Comparison of ENCODE assay signal across 11 cellular contexts in genomic region chr10:62095341-62096071, GRCh38.
DNase-seq lines count a peak whose midpoint lies in the region; ATAC-seq, FAIRE-seq and TF ChIP-seq lines count a peak whose summit lies in the region.
"Had no signal": no experiment of that assay in that cellular context is flagged by ENCODE, and none has a peak within 500 bp of the region (broad histone marks: within the 10 kb centered on the region; RNA-seq: fewer than 3 reads in every experiment).

No MANE protein-coding gene starts in this region.

- peak overlapping the region in 2 of 3 donors; percentile 1 to 35 for H3K27ac Mint-ChIP-seq in CD4-positive, CD25-positive, alpha-beta regulatory T cell

- peaks cover 55% of the 10 kb centered on the region for H3K36me3 ChIP-seq in CD4-positive, CD25-positive, alpha-beta regulatory T cell (ENCODE audit: control insufficient read depth, insufficient read depth, low read length)
- H3K36me3 ChIP-seq in Panc1 (ENCODE audit: control insufficient read depth, insufficient read depth, low read length) (peaks cover 5% of the 10 kb centered on the region; the same call in 1 of the 2 replicates), pancreas (peaks cover 0 to 13% (median 0%) of the 10 kb centered on the region in 3 donors), small intestine (ENCODE audit: control insufficient read depth in 2 of 2, insufficient read depth in 2 of 2, low read length in 2 of 2) (peaks cover 6 to 8% of the 10 kb centered on the region in 2 donors)
- H3K36me3 ChIP-seq: WERI-Rb-1 had no signal

- POLR2A ChIA-PET in Panc1 (lab: Charles Lee), result no interaction called here

- in situ Hi-C loops in Panc1 (cut with HindIII; ENCODE audit: low pct_unique_long_range_greater_than_20kb, low sequenced_read_pairs), result no loop called here

- H3K9me3 ChIP-seq in CD4-positive, CD25-positive, alpha-beta regulatory T cell (ENCODE audit: control insufficient read depth in 2 of 2, low read length in 2 of 2), result no peaks in the 10 kb centered on the region
- H3K9me3 ChIP-seq in Panc1 (ENCODE audit: control insufficient read depth, insufficient read depth, low read depth, low read length) (no peaks in the 10 kb centered on the region), pancreas (no peaks in the 10 kb centered on the region), small intestine (ENCODE audit: control insufficient read depth, low read depth) (no peaks in the 10 kb centered on the region)

- TF ChIP-seq CTCF in Panc1 (IDR thresholded peaks at IDR 0.05), result no peak
- TF ChIP-seq CTCF in fibroblast of mammary gland (conservative IDR thresholded peaks at IDR 0.05; ENCODE audit: control insufficient read depth, insufficient read depth, low read depth, low read length), result no peak
- no peak for TF ChIP-seq CTCF in pancreas (IDR thresholded peaks at IDR 0.05)

- no peaks in the 10 kb centered on the region for H3K27me3 ChIP-seq in CD4-positive, CD25-positive, alpha-beta regulatory T cell (ENCODE audit: control insufficient read depth, insufficient read depth, low read length)
- H3K27me3 ChIP-seq in Panc1 (ENCODE audit: control insufficient read depth, insufficient read depth, low read length) (no peaks in the 10 kb centered on the region), pancreas (no peaks in the 10 kb centered on the region), small intestine (ENCODE audit: control insufficient read depth in 2 of 2, insufficient read depth in 2 of 2, low read length in 2 of 2) (no peaks in the 10 kb centered on the region)

- intact Hi-C loops in Panc1 (cut with micrococcal nuclease; ENCODE audit: unreplicated experiment) (no loop called here), pancreas (cut with DNase I) (no loop called here)

- H3K4me3 ChIP-seq in CD4-positive, CD25-positive, alpha-beta regulatory T cell (ENCODE audit: low read depth, low read length), result no peak overlapping the region
- peak overlapping the region in 1 of 2 experiments; percentile 15; a peak in 1 of 4 replicates for H3K4me3 ChIP-seq in Panc1 (ENCODE audit: low read depth in 2 of 2, low read length in 2 of 2)
- H3K4me3 ChIP-seq in fibroblast of mammary gland (ENCODE audit: control insufficient read depth, low read depth, low read length), result no peak overlapping the region
- no peak overlapping the region for H3K4me3 ChIP-seq in pancreas
- H3K4me3 ChIP-seq in small intestine (ENCODE audit: low read depth in 1 of 2, low read length in 2 of 2), result no peak overlapping the region

- no peak for FAIRE-seq in pancreas (lab: Jason Lieb, UNC)
- FAIRE-seq in small intestine (lab: Jason Lieb, UNC), result no peak

- H3K4me1 ChIP-seq in CD4-positive, CD25-positive, alpha-beta regulatory T cell (ENCODE audit: control insufficient read depth, insufficient read depth, low read length, poor library complexity, severe bottlenecking), result no peaks in the 10 kb centered on the region
- H3K4me1 ChIP-seq in Panc1 (ENCODE audit: control insufficient read depth, insufficient read depth, low read length) (peaks cover 54% of the 10 kb centered on the region), pancreas (peaks cover 0 to 5% (median 0%) of the 10 kb centered on the region in 3 donors), small intestine (ENCODE audit: control insufficient read depth in 2 of 2, insufficient read depth in 1 of 2, low read depth in 1 of 2, low read length in 1 of 2) (no peaks in the 10 kb centered on the region)

- H3K27me3 Mint-ChIP-seq in CD4-positive, CD25-positive, alpha-beta regulatory T cell, result no peaks in the 10 kb centered on the region

- peak overlapping the region in 1 of 4 donors; percentile 32 for H3K4me3 Mint-ChIP-seq in CD4-positive, CD25-positive, alpha-beta regulatory T cell

- H3K4me1 Mint-ChIP-seq in CD4-positive, CD25-positive, alpha-beta regulatory T cell, result peaks cover 29 to 60% (median 51%) of the 10 kb centered on the region in 4 donors

- peaks cover 60% of the 10 kb centered on the region for H3K36me3 Mint-ChIP-seq in CD4-positive, CD25-positive, alpha-beta regulatory T cell

- peaks cover 0 to 3% (median 0%) of the 10 kb centered on the region in 7 donors for H3K9me3 Mint-ChIP-seq in CD4-positive, CD25-positive, alpha-beta regulatory T cell

- ATAC-seq in CD4-positive, CD25-positive, alpha-beta regulatory T cell (ENCODE audit: low read depth in 2 of 2), result no peak
- ATAC-seq in Panc1, result no peak
- ATAC-seq in pancreas, result peak; percentile 32 to 47 (median 40)
- ATAC-seq in GM21825 (IDR thresholded peaks at IDR 0.05; ENCODE audit: unreplicated experiment), result no peak

- CTCF ChIA-PET in Panc1 (lab: Charles Lee), result no interaction called here

- H3K27ac ChIP-seq in CD4-positive, CD25-positive, alpha-beta regulatory T cell (ENCODE audit: insufficient read depth, low read length, poor library complexity, severe bottlenecking), result no peak overlapping the region
- H3K27ac ChIP-seq in Panc1 (ENCODE audit: low read length) (peak overlapping the region; percentile 92), pancreas (peak overlapping the region in 2 of 4 donors; percentile 15 to 69), small intestine (ENCODE audit: low read depth in 1 of 2, low read length in 1 of 2) (peak overlapping the region in 1 of 2 donors; percentile 32)
- H3K27ac ChIP-seq: HL-60, WERI-Rb-1 had no signal

- BruUV-seq in Panc1 (replicated peaks; lab: Mats Ljungman, UMichigan), result TSS peak; percentile 10

- WGBS in pancreas, 2 donors, result 39 to 44% methylated on average over 10 of the region's 10 CpGs
- WGBS in small intestine, 3 donors, result 40 to 63% (median 50%) methylated on average over 10 of the region's 10 CpGs

- no peak for DNase-seq in CD4-positive, CD25-positive, alpha-beta regulatory T cell
- DNase-seq in Panc1 (ENCODE audit: low read depth, low spot score) (no peak), fibroblast of mammary gland (ENCODE audit: low read depth) (peak; percentile 87), pancreas (no peak), NCI-H446 treated with DMSO at 0.1 percent for 48 hours (lab: John Stamatoyannopoulos, UW) (no peak), cerebellum (ENCODE audit: low spot score) (no peak), small intestine (no peak)
- DNase-seq: stimulated activated CD8-positive, alpha-beta memory T cell treated with anti-CD3 and anti-CD28 coated beads, Interleukin-4, amount 100 ng/mL, for 48 hours; WERI-Rb-1 had no signal

Comparison
In these comparisons a context has a peak if more than half of its experiments do, and no peak if none do; other contexts are left out.
1. ATAC-seq: peak in pancreas (4 of 4); none in CD4-positive, CD25-positive, alpha-beta regulatory T cell (0 of 2), Panc1 (single experiment) and GM21825 (single experiment).